Comparison of ENCODE assay signal across 21 cellular contexts in the genomic region with DNA sequence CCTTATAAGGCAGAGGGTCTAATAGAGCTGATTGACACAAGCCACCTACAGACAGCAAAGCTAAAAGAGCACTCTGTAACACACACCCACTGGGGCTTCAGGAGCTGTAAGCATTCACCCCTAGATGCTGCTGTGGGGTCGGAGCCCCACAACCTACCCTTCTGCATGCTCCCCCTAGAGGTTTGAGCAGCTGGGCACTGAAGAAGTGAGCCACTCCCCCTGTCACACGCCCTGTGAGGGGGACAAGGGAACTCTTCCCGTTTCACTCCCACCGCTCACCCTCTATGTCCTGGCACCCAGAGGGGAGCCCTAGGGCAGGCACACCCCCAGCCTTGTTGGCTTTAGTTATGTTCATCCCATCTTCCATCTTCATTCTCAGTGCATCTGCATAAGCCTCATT. TPM values are rescaled to one million over a fixed set of nuclear protein-coding genes. Genes with fewer than 3 reads are reported as not detected.
DNase-seq lines count a peak whose midpoint lies in the region; ATAC-seq, FAIRE-seq and TF ChIP-seq lines count a peak whose summit lies in the region.
"Had no signal": no experiment of that assay in that cellular context is flagged by ENCODE, and none has a peak within 500 bp of the region (broad histone marks: within the 10 kb centered on the region; RNA-seq: fewer than 3 reads in every experiment).

No MANE protein-coding gene starts in this region.

- H3K4me3 ChIP-seq in OCI-LY7 (ENCODE audit: low read depth, low read length, poor library complexity, severe bottlenecking) (no peak overlapping the region), esophagus squamous epithelium (no peak overlapping the region), skin epidermis (no peak overlapping the region), upper lobe of left lung (no peak overlapping the region)
- H3K4me3 ChIP-seq: BLaER1, GM23248, PC-9 had no signal

- POLR2A ChIA-PET in OCI-LY7 (lab: Charles Lee) = interaction anchor here (0.5 to 0.6 kb wide), 2 partner anchors 837 to 1003 kb away, joined by 3 to 4 read pairs; no protein-coding TSS in a partner anchor

- no peak overlapping the region for H3K4me2 ChIP-seq in OCI-LY7 (ENCODE audit: low read length)
- H3K4me2 ChIP-seq: BLaER1, SK-N-SH had no signal

- WGBS in esophagus squamous epithelium, 2 donors = 52 to 56% methylated on average over 3 of the region's 4 CpGs
- WGBS in upper lobe of left lung, 2 donors = 58 to 60% methylated on average over 2 to 4 of the region's 4 CpGs

- ATAC-seq in HG03469 (IDR thresholded peaks at IDR 0.05; ENCODE audit: unreplicated experiment) (no peak), upper lobe of left lung (ENCODE audit: low FRiP score in 2 of 2) (no peak)

- intact Hi-C loops in OCI-LY7 (cut with micrococcal nuclease; ENCODE audit: unreplicated experiment) (no loop called here), esophagus squamous epithelium (cut with DNase I) (no loop called here)

- CTCF ChIA-PET in OCI-LY7 (lab: Charles Lee; ENCODE audit: unreplicated experiment) = no interaction called here

- H3K9me3 ChIP-seq in OCI-LY7 (ENCODE audit: low read length) (0 out of 2 replicates have a peak, but pooled peaks cover 6% of the 10 kb centered on the region), esophagus squamous epithelium (peaks cover 0 to 5% (median 3%) of the 10 kb centered on the region in 3 donors), upper lobe of left lung (peaks cover 0 to 4% (median 0%) of the 10 kb centered on the region in 4 donors)
- H3K9me3 ChIP-seq: BLaER1, SK-N-SH had no signal

- DNase-seq in NCI-H82 (lab: John Stamatoyannopoulos, UW) (peak; percentile 20), NCI-H82 treated with DMSO at 0.1 percent for 48 hours (lab: John Stamatoyannopoulos, UW; ENCODE audit: unreplicated experiment) (no peak), OCI-LY7 (ENCODE audit: low spot score) (no peak), esophagus squamous epithelium (lab: John Stamatoyannopoulos, UW) (no peak), upper lobe of left lung (no peak), H54 (ENCODE audit: insufficient read length, low spot score) (no peak)
- DNase-seq: DMS153; EL; GM23248; IMR-90; MV-4-11; NCI-H2227 treated with DMSO at 0.1 percent for 48 hours; NCI-H524 treated with DMSO at 0.1 percent for 48 hours; NK-92 treated with Interleukin-12 subunit alpha and Interleukin-12 subunit beta, amount 100 ng/mL, for 24 hours; PC-9; SK-N-SH had no signal

- no peak for TF ChIP-seq EP300 in upper lobe of left lung (IDR thresholded peaks at IDR 0.05)

- H3K27ac ChIP-seq in OCI-LY7 (ENCODE audit: low read depth, low read length, poor library complexity, severe bottlenecking) (no peak overlapping the region), esophagus squamous epithelium (peak overlapping the region; percentile 81 to 93 (median 91)), skin epidermis (peak overlapping the region in 12 of 21 experiments; percentile 37 to 85 (median 76)), upper lobe of left lung (no peak overlapping the region)
- H3K27ac ChIP-seq: 22Rv1, BLaER1, GM23248 had no signal

- H2AFZ ChIP-seq in OCI-LY7 (ENCODE audit: low read length) = no peak overlapping the region

- TF ChIP-seq CTCF in OCI-LY7 (conservative IDR thresholded peaks at IDR 0.05; ENCODE audit: low read length) = peak; percentile 47; the same call in 1 of the 2 replicates
- no peak for TF ChIP-seq CTCF in esophagus squamous epithelium (IDR thresholded peaks at IDR 0.05)
- no peak for TF ChIP-seq CTCF in upper lobe of left lung (IDR thresholded peaks at IDR 0.05)

- no TSS peak for BruUV-seq in OCI-LY7 (replicated peaks; lab: Mats Ljungman, UMichigan)

- no peaks in the 10 kb centered on the region for H3K4me1 ChIP-seq in OCI-LY7 (ENCODE audit: insufficient read depth, low read length, poor library complexity, severe bottlenecking)
- H3K4me1 ChIP-seq in esophagus squamous epithelium = peaks cover 20 to 91% (median 31%) of the 10 kb centered on the region in 3 donors
- H3K4me1 ChIP-seq in upper lobe of left lung = no peaks in the 10 kb centered on the region

- TF ChIP-seq POLR2A in esophagus squamous epithelium (IDR thresholded peaks at IDR 0.05) (no peak), upper lobe of left lung (IDR thresholded peaks at IDR 0.05) (no peak), H54 (IDR thresholded peaks at IDR 0.05; ENCODE audit: low read depth, low read length) (no peak)

- no peaks in the 10 kb centered on the region for H3K9me2 ChIP-seq in OCI-LY7 (ENCODE audit: insufficient read depth, low read length)
- H3K9me2 ChIP-seq: SK-N-SH had no signal

- H3K36me3 ChIP-seq in OCI-LY7 (ENCODE audit: insufficient read depth, low read length) = no peaks in the 10 kb centered on the region
- H3K36me3 ChIP-seq in esophagus squamous epithelium = no peaks in the 10 kb centered on the region
- no peaks in the 10 kb centered on the region for H3K36me3 ChIP-seq in upper lobe of left lung
- H3K36me3 ChIP-seq: BLaER1 had no signal

- H3K27me3 ChIP-seq in esophagus squamous epithelium (no peaks in the 10 kb centered on the region), upper lobe of left lung (no peaks in the 10 kb centered on the region)
- H3K27me3 ChIP-seq: BLaER1 had no signal

- no peaks in the 10 kb centered on the region for H3K79me2 ChIP-seq in OCI-LY7 (ENCODE audit: insufficient read depth, low read depth, low read length)

- no peak for FAIRE-seq in H54 (lab: Jason Lieb, UNC)
- FAIRE-seq: GM12891 had no signal

- H4K20me1 ChIP-seq in OCI-LY7 (ENCODE audit: insufficient read depth, low read length) = no peaks in the 10 kb centered on the region
- H4K20me1 ChIP-seq: BLaER1 had no signal

RNA-seq across cellular contexts. Expression of a gene that starts 9.4 kb away (rescaled TPM):
- total RNA-seq in OCI-LY7 (2014; rRNA removed; shearing (Covaris generic)) = 0.22 and 0.62 TPM in 2 replicates
- 0.70 TPM in 1 of 2 replicates, not detected in the other for total RNA-seq in OCI-LY7 (2022)
- total RNA-seq in esophagus squamous epithelium = 1,000 to 10,000 TPM; 1,851 to 3,432 (median 2,556) TPM
- total RNA-seq in upper lobe of left lung = 10 to 100 TPM in 5 of 6 donors, 1 to 10 TPM in 1; 6.0 to 40.5 (median 16.4) TPM
- total RNA-seq: IMR-90 had no signal

Comparison
In these comparisons a context has a peak if more than half of its experiments do, and no peak if none do; other contexts are left out.
1. H3K27ac ChIP-seq: peak in esophagus squamous epithelium (4 of 4) and skin epidermis (12 of 21); none in OCI-LY7 (single experiment) and upper lobe of left lung (0 of 4).
2. RNA of a gene that starts 9.4 kb away (total RNA-seq): 1,851 to 3,432 TPM in esophagus squamous epithelium; 6.0 to 40.5 TPM in upper lobe of left lung and 0.22 to 0.70 TPM in OCI-LY7; every median in the first group is over 10 times any median in the second.